Comparison of ENCODE assay signal across 8 cellular contexts in genomic region chr17:46193246-46193625, GRCh38. TPM values are rescaled to one million over a fixed set of nuclear protein-coding genes. Genes with fewer than 3 reads are reported as not detected.
DNase-seq lines count a peak whose midpoint lies in the region; ATAC-seq and TF ChIP-seq lines count a peak whose summit lies in the region.

TSS of gene KANSL1 (minus strand) at chr17:46193429. CDS start at chr17:46172143, 21,286 bp downstream.

- H3K27ac Mint-ChIP-seq in activated CD4-positive, alpha-beta T cell treated with anti-CD3 and anti-CD28 coated beads, Interleukin-2, amount 10 ng/mL, durations not matched to agents 24 days and 14 days, result peak within 1 kb of the TSS; percentile 99

- H3K4me3 Mint-ChIP-seq in activated CD4-positive, alpha-beta T cell treated with anti-CD3 and anti-CD28 coated beads, Interleukin-2, amount 10 ng/mL, durations not matched to agents 24 days and 14 days, result peak within 1 kb of the TSS; percentile 97

- ATAC-seq in GM19043 (IDR thresholded peaks at IDR 0.05; ENCODE audit: low read depth, unreplicated experiment) (peak; percentile 57), HG03378 (IDR thresholded peaks at IDR 0.05; ENCODE audit: unreplicated experiment) (peak; percentile 33), left lung (peak; percentile 77)

- H3K4me3 ChIP-seq in left lung, result peak within 1 kb of the TSS; percentile 87 to 95

- H3K9me3 ChIP-seq in left lung, result no peaks in the 10 kb centered on the region

- peak in 1 of 2 donors; percentile 53 for TF ChIP-seq CTCF in left lung (IDR thresholded peaks at IDR 0.05)

- peak within 1 kb of the TSS; percentile 100 for H3K27ac ChIP-seq in left lung

- intact Hi-C loops in activated CD4-positive, alpha-beta T cell treated with anti-CD3 and anti-CD28 coated beads, Interleukin-2, amount 10 ng/mL, durations not matched to agents 24 days and 14 days (cut with micrococcal nuclease), result loop anchor here (2.0 to 5.0 kb wide), 4 partner anchors 14 to 876 kb away; partner anchors contain the start of genes GOSR2 and MAP3K14
- intact Hi-C loops in left lung (cut with DNase I), result no loop called here

- peaks cover 37 to 49% of the 10 kb centered on the region in 2 donors for H3K4me1 ChIP-seq in left lung

- H3K9me3 Mint-ChIP-seq in activated CD4-positive, alpha-beta T cell treated with anti-CD3 and anti-CD28 coated beads, Interleukin-2, amount 10 ng/mL, durations not matched to agents 24 days and 14 days, result no peaks in the 10 kb centered on the region

- H3K27me3 Mint-ChIP-seq in activated CD4-positive, alpha-beta T cell treated with anti-CD3 and anti-CD28 coated beads, Interleukin-2, amount 10 ng/mL, durations not matched to agents 24 days and 14 days, result no peaks in the 10 kb centered on the region

- H3K4me1 Mint-ChIP-seq in activated CD4-positive, alpha-beta T cell treated with anti-CD3 and anti-CD28 coated beads, Interleukin-2, amount 10 ng/mL, durations not matched to agents 24 days and 14 days, result peaks cover 56% of the 10 kb centered on the region

- no peaks in the 10 kb centered on the region for H3K36me3 ChIP-seq in left lung

- H3K27me3 ChIP-seq in left lung, result no peaks in the 10 kb centered on the region

- peaks cover 16% of the 10 kb centered on the region for H3K36me3 Mint-ChIP-seq in activated CD4-positive, alpha-beta T cell treated with anti-CD3 and anti-CD28 coated beads, Interleukin-2, amount 10 ng/mL, durations not matched to agents 24 days and 14 days (ENCODE audit: low read depth)

- DNase-seq in AML-193 (lab: John Stamatoyannopoulos, UW) (peak; percentile 87 to 93), NCI-H460 (ENCODE audit: extremely low read depth, low read depth) (peak; percentile 90), cortex of kidney (lab: John Stamatoyannopoulos, UW) (peak; percentile 69), left lung (peak; percentile 95 to 96)
- peak; percentile 97 for DNase-seq in activated CD4-positive, alpha-beta T cell treated with anti-CD3 and anti-CD28 coated beads, Interleukin-2, amount 10 ng/mL, durations not matched to agents 24 days and 14 days
- DNase-seq in stimulated activated CD4-positive, alpha-beta T cell treated with anti-CD3 and anti-CD28 coated beads, Interleukin-2, amount 100 ng/mL, for 48 hours, result peak; percentile 72 to 80

RNA-seq across cellular contexts. Expression of gene KANSL1, which starts in this region (rescaled TPM):
- total RNA-seq in NCI-H460 (2014; rRNA removed; shearing (Covaris generic)), result 19.5 and 20.4 TPM in 2 replicates
- polyA plus RNA-seq in NCI-H460 (2014; cell fraction: nucleus; rRNA removed), result 12.9 and 31.9 TPM in 2 replicates
- 79.7 and 82.8 TPM in 2 replicates for total RNA-seq in activated CD4-positive, alpha-beta T cell treated with anti-CD3 and anti-CD28 coated beads, Interleukin-2, amount 10 ng/mL, durations not matched to agents 24 days and 14 days
- 10 to 100 TPM; 65.9 to 67.8 TPM for total RNA-seq in left lung

Comparison
In these comparisons a context has a peak if more than half of its experiments do, and no peak if none do; other contexts are left out.
1. Peak in every context shown above with its lines: DNase-seq, ATAC-seq, H3K4me3 ChIP-seq and H3K27ac ChIP-seq.